20 cellular contexts compared by ENCODE assay signal in genomic region chr1:64167176-64167575, GRCh38. TPM values are rescaled to one million over a fixed set of nuclear protein-coding genes. Genes with fewer than 3 reads are reported as not detected.
A peak's percentile ranks its signal among the peaks of the same experiment; 100 is the strongest.
DNase-seq lines count a peak whose midpoint lies in the region; ATAC-seq and TF ChIP-seq lines count a peak whose summit lies in the region.
"Had no signal": no experiment of that assay in that cellular context is flagged by ENCODE, and none has a peak within 500 bp of the region (broad histone marks: within the 10 kb centered on the region; RNA-seq: fewer than 3 reads in every experiment).

No MANE protein-coding gene starts in this region.

- no peak overlapping the region for H3K4me3 Mint-ChIP-seq in activated naive CD4-positive, alpha-beta T cell treated with anti-CD3 and anti-CD28 coated beads for 36 hours
- H3K4me3 Mint-ChIP-seq: CD8-positive, alpha-beta T cell; GM23338 had no signal

- H3K4me1 Mint-ChIP-seq in activated naive CD4-positive, alpha-beta T cell treated with anti-CD3 and anti-CD28 coated beads for 36 hours (ENCODE audit: low read depth) = peaks cover 15% of the 10 kb centered on the region

- CTCF ChIA-PET in activated naive CD4-positive, alpha-beta T cell treated with anti-CD3 and anti-CD28 coated beads for 36 hours (lab: Charles Lee) = interaction anchor here (1.1 to 1.4 kb wide), 3 partner anchors 10 to 79 kb away, joined by 3 to 7 read pairs (median 3); no protein-coding TSS in a partner anchor

- intact Hi-C loops in activated naive CD4-positive, alpha-beta T cell treated with anti-CD3 and anti-CD28 coated beads for 36 hours (cut with micrococcal nuclease) = no loop called here

- H3K27ac Mint-ChIP-seq in activated naive CD4-positive, alpha-beta T cell treated with anti-CD3 and anti-CD28 coated beads for 36 hours = no peak overlapping the region
- H3K27ac Mint-ChIP-seq in activated naive CD4-positive, alpha-beta T cell treated with anti-CD3 and anti-CD28 coated beads, Interleukin-2, amount 50 U/mL, for 72 hours = no peak overlapping the region
- H3K27ac Mint-ChIP-seq: CD8-positive, alpha-beta T cell; GM23338 had no signal

- ATAC-seq in activated naive CD4-positive, alpha-beta T cell treated with anti-CD3 and anti-CD28 coated beads, Interleukin-2, amount 50 U/mL, for 72 hours = no peak
- ATAC-seq: CD8-positive, alpha-beta T cell; GM23338; HCT116; PC-3 had no signal

- H3K4me3 ChIP-seq in astrocyte of the spinal cord (ENCODE audit: low read depth, low read length) (no peak overlapping the region), fibroblast of pulmonary artery (replicated peaks; ENCODE audit: low read depth, low read length) (no peak overlapping the region), skeletal muscle cell (ENCODE audit: low read depth, low read length) (no peak overlapping the region)
- H3K4me3 ChIP-seq: GM23338, SJCRH30 had no signal

- TF ChIP-seq CTCF in astrocyte of the spinal cord (IDR thresholded peaks at IDR 0.05; ENCODE audit: low read depth, low read length) = no peak
- TF ChIP-seq CTCF in fibroblast of pulmonary artery (IDR thresholded peaks at IDR 0.05; ENCODE audit: low read length, missing control alignments) = no peak

- H3K9me3 Mint-ChIP-seq in activated naive CD4-positive, alpha-beta T cell treated with anti-CD3 and anti-CD28 coated beads for 36 hours = no peaks in the 10 kb centered on the region
- peaks cover 9 to 10% of the 10 kb centered on the region in 2 donors for H3K9me3 Mint-ChIP-seq in activated naive CD4-positive, alpha-beta T cell treated with anti-CD3 and anti-CD28 coated beads, Interleukin-2, amount 50 U/mL, for 72 hours
- H3K9me3 Mint-ChIP-seq: CD8-positive, alpha-beta T cell had no signal

- in situ Hi-C loops in astrocyte of the spinal cord (cut with HindIII; ENCODE audit: low sequenced_read_pairs) = no loop called here

- DNase-seq in GM04503 (ENCODE audit: low read depth) (peak; percentile 56), astrocyte of the spinal cord (ENCODE audit: low read depth, low spot score) (peak; percentile 72), fibroblast of pulmonary artery (ENCODE audit: low read depth) (peak; percentile 27), skeletal muscle cell (ENCODE audit: low read depth) (peak; percentile 31), mesenteric fat pad (ENCODE audit: low spot score) (no peak), amygdala (lab: John Stamatoyannopoulos, UW) (no peak)
- DNase-seq in activated naive CD4-positive, alpha-beta T cell treated with anti-CD3 and anti-CD28 coated beads for 36 hours = no peak
- DNase-seq in activated naive CD4-positive, alpha-beta T cell treated with anti-CD3 and anti-CD28 coated beads, Interleukin-2, amount 50 U/mL, for 72 hours (ENCODE audit: low spot score in 2 of 2) = no peak
- DNase-seq: CD8-positive, alpha-beta T cell; DMS79; KBM-7; NCI-H1436 treated with DMSO at 0.1 percent for 48 hours; NCI-H2029 treated with DMSO at 0.1 percent for 48 hours; NCI-H510A; NCI-H82; PC-3; SJCRH30 had no signal

- H3K27me3 Mint-ChIP-seq in activated naive CD4-positive, alpha-beta T cell treated with anti-CD3 and anti-CD28 coated beads for 36 hours (ENCODE audit: low read depth) = peaks cover 2% of the 10 kb centered on the region

- no peaks in the 10 kb centered on the region for H3K36me3 Mint-ChIP-seq in activated naive CD4-positive, alpha-beta T cell treated with anti-CD3 and anti-CD28 coated beads for 36 hours (ENCODE audit: low read depth)
- H3K36me3 Mint-ChIP-seq in activated naive CD4-positive, alpha-beta T cell treated with anti-CD3 and anti-CD28 coated beads, Interleukin-2, amount 50 U/mL, for 72 hours = peaks cover 0 to 5% of the 10 kb centered on the region in 2 donors
- H3K36me3 Mint-ChIP-seq: CD8-positive, alpha-beta T cell had no signal

RNA-seq across cellular contexts. Expression of gene UBE2U, which starts 36.2 kb away (rescaled TPM):
- total RNA-seq in mesenteric fat pad = not detected
- total RNA-seq in activated naive CD4-positive, alpha-beta T cell treated with anti-CD3 and anti-CD28 coated beads for 36 hours = not detected
- total RNA-seq in activated naive CD4-positive, alpha-beta T cell treated with anti-CD3 and anti-CD28 coated beads, Interleukin-2, amount 50 U/mL, for 72 hours = under 1 TPM in 1 of 2 donors, not detected in 1; 0.52 TPM
- total RNA-seq: CD8-positive, alpha-beta T cell; GM23338; M059J; PC-3; SJCRH30 had no signal

Comparison
In these comparisons a context has a peak if more than half of its experiments do, and no peak if none do; other contexts are left out.
1. DNase-seq: peak in GM04503 (single experiment), astrocyte of the spinal cord (single experiment), fibroblast of pulmonary artery (single experiment) and skeletal muscle cell (single experiment); none in mesenteric fat pad (single experiment), amygdala (0 of 56), activated naive CD4-positive, alpha-beta T cell treated with anti-CD3 and anti-CD28 coated beads for 36 hours (single experiment) and activated naive CD4-positive, alpha-beta T cell treated with anti-CD3 and anti-CD28 coated beads, Interleukin-2, amount 50 U/mL, for 72 hours (0 of 2).